In the genomic region with DNA sequence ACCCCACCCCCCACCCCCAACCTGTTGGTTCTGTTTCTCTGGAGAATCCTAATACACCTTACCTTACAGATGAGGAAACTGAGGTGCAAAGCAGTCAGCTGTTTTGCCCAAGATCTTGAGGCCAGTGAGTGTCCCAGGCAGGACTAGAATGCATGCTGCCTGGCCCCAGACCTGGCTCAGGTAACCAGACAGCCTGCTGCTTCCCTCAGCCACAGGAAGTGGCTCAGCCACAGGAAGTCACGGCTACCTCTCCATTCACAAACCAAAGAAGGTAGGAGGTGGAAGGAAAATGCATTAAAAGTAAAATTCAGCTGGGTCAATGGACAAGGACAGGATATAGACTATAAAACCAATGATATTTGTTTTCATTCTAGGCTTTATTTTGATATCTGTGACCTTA, we compare ENCODE assay signal across 10 cellular contexts.
DNase-seq lines count a peak whose midpoint lies in the region; ATAC-seq and TF ChIP-seq lines count a peak whose summit lies in the region.
"Had no signal": no experiment of that assay in that cellular context is flagged by ENCODE, and none has a peak within 500 bp of the region (broad histone marks: within the 10 kb centered on the region; RNA-seq: fewer than 3 reads in every experiment).

No MANE protein-coding gene starts in this region.

- peak overlapping the region; percentile 56 to 81 (median 72) for H3K4me3 Mint-ChIP-seq in CD4-positive, CD25-positive, alpha-beta regulatory T cell
- peak overlapping the region; percentile 59 for H3K4me3 Mint-ChIP-seq in activated T-cell treated with anti-CD3 and anti-CD28 coated beads, Interleukin-2, amount 50 U/mL, for 4 hours
- peak overlapping the region; percentile 70 to 88 (median 80) for H3K4me3 Mint-ChIP-seq in naive thymus-derived CD4-positive, alpha-beta T cell

- peak overlapping the region; percentile 76 to 92 (median 87) for H3K27ac Mint-ChIP-seq in CD4-positive, CD25-positive, alpha-beta regulatory T cell
- H3K27ac Mint-ChIP-seq in naive thymus-derived CD4-positive, alpha-beta T cell, result peak overlapping the region; percentile 32 to 96 (median 89)

- no peaks in the 10 kb centered on the region for H4K20me1 ChIP-seq in KMS-11 (ENCODE audit: insufficient read depth)

- H3K27me3 Mint-ChIP-seq in CD4-positive, CD25-positive, alpha-beta regulatory T cell, result no peaks in the 10 kb centered on the region
- H3K27me3 Mint-ChIP-seq in activated T-cell treated with anti-CD3 and anti-CD28 coated beads, Interleukin-2, amount 50 U/mL, for 4 hours (ENCODE audit: low read depth), result no peaks in the 10 kb centered on the region
- H3K27me3 Mint-ChIP-seq in naive thymus-derived CD4-positive, alpha-beta T cell, result peaks cover 0 to 41% (median 4%) of the 10 kb centered on the region in 5 donors

- no peaks in the 10 kb centered on the region for H3K36me3 Mint-ChIP-seq in CD4-positive, CD25-positive, alpha-beta regulatory T cell
- no peaks in the 10 kb centered on the region for H3K36me3 Mint-ChIP-seq in activated T-cell treated with anti-CD3 and anti-CD28 coated beads, Interleukin-2, amount 50 U/mL, for 4 hours (ENCODE audit: insufficient read depth)
- H3K36me3 Mint-ChIP-seq in naive thymus-derived CD4-positive, alpha-beta T cell, result peaks cover 0 to 3% (median 0%) of the 10 kb centered on the region in 5 donors

- no peak for TF ChIP-seq CTCF in KMS-11 (conservative IDR thresholded peaks at IDR 0.05; ENCODE audit: low read depth, low read length)

- H3K27ac ChIP-seq in CD4-positive, CD25-positive, alpha-beta regulatory T cell (ENCODE audit: insufficient read depth, low read length, poor library complexity, severe bottlenecking), result no peak overlapping the region
- H3K27ac ChIP-seq in KMS-11, result no peak overlapping the region
- peak overlapping the region; percentile 12 for H3K27ac ChIP-seq in naive thymus-derived CD4-positive, alpha-beta T cell (ENCODE audit: low read depth, low read length)
- H3K27ac ChIP-seq: neutrophil had no signal

- intact Hi-C loops in naive thymus-derived CD4-positive, alpha-beta T cell (cut with micrococcal nuclease), result loop anchor here (1.0 to 10.0 kb wide), 6 partner anchors 21 to 1542 kb away; a partner anchor contains a TSS

- POLR2A ChIA-PET in naive thymus-derived CD4-positive, alpha-beta T cell (lab: Charles Lee), result interaction anchor here (1.0 to 2.0 kb wide), 3 partner anchors 26 to 360 kb away, joined by 3 to 7 read pairs (median 4); no protein-coding TSS in a partner anchor

- in situ Hi-C loops in ACHN (cut with HindIII; ENCODE audit: low pct_ligation_motif_present, low pct_unique_long_range_greater_than_20kb, low sequenced_read_pairs), result no loop called here

- ATAC-seq in CD4-positive, CD25-positive, alpha-beta regulatory T cell (ENCODE audit: low read depth in 2 of 2), result peak; percentile 57 to 70
- peak; percentile 35 to 56 for ATAC-seq in activated T-cell treated with anti-CD3 and anti-CD28 coated beads, Interleukin-2, amount 50 U/mL, for 4 hours
- ATAC-seq in naive thymus-derived CD4-positive, alpha-beta T cell, result peak; percentile 44
- ATAC-seq in HG03097 (IDR thresholded peaks at IDR 0.05; ENCODE audit: low FRiP score, unreplicated experiment) (no peak), GM19023 (IDR thresholded peaks at IDR 0.05; ENCODE audit: unreplicated experiment) (no peak)

- H3K9me3 ChIP-seq in CD4-positive, CD25-positive, alpha-beta regulatory T cell (ENCODE audit: control insufficient read depth in 2 of 2, low read length in 2 of 2), result no peaks in the 10 kb centered on the region
- H3K9me3 ChIP-seq in naive thymus-derived CD4-positive, alpha-beta T cell (ENCODE audit: control insufficient read depth in 2 of 3, low read length in 3 of 3), result no peaks in the 10 kb centered on the region
- H3K9me3 ChIP-seq: neutrophil had no signal

- no peaks in the 10 kb centered on the region for H3K36me3 ChIP-seq in CD4-positive, CD25-positive, alpha-beta regulatory T cell (ENCODE audit: control insufficient read depth, insufficient read depth, low read length)
- H3K36me3 ChIP-seq in KMS-11 (ENCODE audit: insufficient read depth), result no peaks in the 10 kb centered on the region
- no peaks in the 10 kb centered on the region for H3K36me3 ChIP-seq in naive thymus-derived CD4-positive, alpha-beta T cell (ENCODE audit: control insufficient read depth in 2 of 3, insufficient read depth in 3 of 3, low read length in 3 of 3)
- H3K36me3 ChIP-seq: neutrophil had no signal

- H3K9me3 Mint-ChIP-seq in CD4-positive, CD25-positive, alpha-beta regulatory T cell, result peaks cover 0 to 3% (median 0%) of the 10 kb centered on the region in 7 donors
- H3K9me3 Mint-ChIP-seq in activated T-cell treated with anti-CD3 and anti-CD28 coated beads, Interleukin-2, amount 50 U/mL, for 4 hours, result no peaks in the 10 kb centered on the region
- H3K9me3 Mint-ChIP-seq in naive thymus-derived CD4-positive, alpha-beta T cell, result peaks cover 0 to 1% (median 0%) of the 10 kb centered on the region in 11 donors

- H3K4me2 ChIP-seq in KMS-11, result peak overlapping the region; percentile 34

- H3K4me3 ChIP-seq in CD4-positive, CD25-positive, alpha-beta regulatory T cell (ENCODE audit: low read depth, low read length), result peak overlapping the region; percentile 52
- H3K4me3 ChIP-seq in KMS-11 (IDR thresholded peaks at IDR 0.05; ENCODE audit: insufficient read depth, low read depth, low read length), result no peak overlapping the region
- no peak overlapping the region for H3K4me3 ChIP-seq in naive thymus-derived CD4-positive, alpha-beta T cell (ENCODE audit: low read length)

- peaks cover 17 to 45% (median 41%) of the 10 kb centered on the region in 4 donors for H3K4me1 Mint-ChIP-seq in CD4-positive, CD25-positive, alpha-beta regulatory T cell
- peaks cover 57% of the 10 kb centered on the region for H3K4me1 Mint-ChIP-seq in activated T-cell treated with anti-CD3 and anti-CD28 coated beads, Interleukin-2, amount 50 U/mL, for 4 hours (ENCODE audit: low read depth)
- H3K4me1 Mint-ChIP-seq in naive thymus-derived CD4-positive, alpha-beta T cell, result peaks cover 45 to 62% (median 58%) of the 10 kb centered on the region in 7 donors

- H2AFZ ChIP-seq in KMS-11 (ENCODE audit: low read depth), result no peak overlapping the region

- H3K27me3 ChIP-seq in CD4-positive, CD25-positive, alpha-beta regulatory T cell (ENCODE audit: control insufficient read depth, insufficient read depth, low read length), result no peaks in the 10 kb centered on the region
- no peaks in the 10 kb centered on the region for H3K27me3 ChIP-seq in KMS-11 (ENCODE audit: insufficient read depth, low read depth)
- H3K27me3 ChIP-seq in naive thymus-derived CD4-positive, alpha-beta T cell (ENCODE audit: control insufficient read depth in 2 of 2, insufficient read depth in 2 of 2, low read length in 2 of 2), result no peaks in the 10 kb centered on the region
- H3K27me3 ChIP-seq: neutrophil had no signal

- DNase-seq in CD4-positive, CD25-positive, alpha-beta regulatory T cell, result peak in 2 of 3 donors; percentile 26 to 64
- DNase-seq in activated T-cell treated with anti-CD3 and anti-CD28 coated beads, Interleukin-2, amount 50 U/mL, for 4 hours, result peak; percentile 20
- peak in 5 of 9 donors; percentile 37 to 46 (median 40) for DNase-seq in naive thymus-derived CD4-positive, alpha-beta T cell
- DNase-seq in NCI-H524 (lab: John Stamatoyannopoulos, UW), result no peak
- no peak for DNase-seq in ACHN
- DNase-seq: aorta had no signal

- CTCF ChIA-PET in naive thymus-derived CD4-positive, alpha-beta T cell (lab: Charles Lee), result no interaction called here

- no peaks in the 10 kb centered on the region for H3K79me2 ChIP-seq in KMS-11 (ENCODE audit: insufficient read depth, low read depth)

- H3K9ac ChIP-seq in KMS-11, result no peak overlapping the region

- peaks cover 33% of the 10 kb centered on the region for H3K4me1 ChIP-seq in CD4-positive, CD25-positive, alpha-beta regulatory T cell (ENCODE audit: control insufficient read depth, insufficient read depth, low read length, poor library complexity, severe bottlenecking)
- peaks cover 20% of the 10 kb centered on the region for H3K4me1 ChIP-seq in KMS-11 (ENCODE audit: low read depth, poor library complexity, severe bottlenecking)
- peaks cover 28 to 37% of the 10 kb centered on the region in 2 donors for H3K4me1 ChIP-seq in naive thymus-derived CD4-positive, alpha-beta T cell (ENCODE audit: control insufficient read depth in 2 of 2, insufficient read depth in 2 of 2, low read length in 2 of 2)

Comparison
In these comparisons a context has a peak if more than half of its experiments do, and no peak if none do; other contexts are left out.
1. ATAC-seq: peak in CD4-positive, CD25-positive, alpha-beta regulatory T cell (2 of 2), activated T-cell treated with anti-CD3 and anti-CD28 coated beads, Interleukin-2, amount 50 U/mL, for 4 hours (2 of 2) and naive thymus-derived CD4-positive, alpha-beta T cell (single experiment); none in HG03097 (single experiment) and GM19023 (single experiment).
2. DNase-seq: peak in CD4-positive, CD25-positive, alpha-beta regulatory T cell (2 of 3), activated T-cell treated with anti-CD3 and anti-CD28 coated beads, Interleukin-2, amount 50 U/mL, for 4 hours (single experiment) and naive thymus-derived CD4-positive, alpha-beta T cell (5 of 9); none in NCI-H524 (0 of 2) and ACHN (single experiment).
3. Peak in every context shown above with its lines, with median percentiles within 50 percentile points of each other: H3K4me3 Mint-ChIP-seq.